19 cellular contexts compared by ENCODE assay signal in the genomic region with DNA sequence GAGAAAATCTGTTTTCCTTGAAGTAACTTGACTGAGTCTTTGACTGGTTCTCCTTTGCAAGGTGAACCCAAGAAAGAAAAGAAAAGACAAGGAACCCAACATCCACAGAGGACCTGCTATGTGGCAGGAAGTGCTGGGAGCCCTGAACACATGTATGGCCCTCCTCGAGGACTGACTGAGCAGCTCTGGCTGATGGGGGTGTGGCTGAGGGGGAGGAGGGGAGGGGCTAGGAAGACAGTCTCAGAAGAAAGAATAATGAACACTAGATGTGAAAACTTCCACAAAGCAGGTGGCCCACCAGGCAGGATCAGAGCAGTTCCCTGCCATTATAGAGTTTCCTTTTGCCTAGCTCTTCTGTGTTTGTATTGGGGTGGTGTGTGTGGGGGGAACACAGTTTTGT. TPM values are rescaled to one million over a fixed set of nuclear protein-coding genes. Genes with fewer than 3 reads are reported as not detected.
A peak's percentile ranks its signal among the peaks of the same experiment; 100 is the strongest.
DNase-seq lines count a peak whose midpoint lies in the region; ATAC-seq lines count a peak whose summit lies in the region.
"Had no signal": no experiment of that assay in that cellular context is flagged by ENCODE, and none has a peak within 500 bp of the region (broad histone marks: within the 10 kb centered on the region; RNA-seq: fewer than 3 reads in every experiment).

No MANE protein-coding gene starts in this region.

- CTCF ChIA-PET in T-cell (lab: Charles Lee), result interaction anchor here (0.5 to 5.1 kb wide), 8 partner anchors 18 to 771 kb away, joined by 3 to 133 read pairs (median 4); no protein-coding TSS in a partner anchor

- intact Hi-C loops in activated CD4-positive, alpha-beta T cell treated with anti-CD3 and anti-CD28 coated beads, Interleukin-2, amount 10 ng/mL, durations not matched to agents 24 days and 14 days (cut with micrococcal nuclease), result loop anchor here (5.0 kb wide), 2 partner anchors 157 to 762 kb away; no protein-coding TSS in a partner anchor

- DNase-seq in activated CD4-positive, alpha-beta T cell treated with anti-CD3 and anti-CD28 coated beads, Interleukin-2, amount 10 ng/mL, durations not matched to agents 24 days and 14 days, result peak; percentile 62
- DNase-seq in activated CD4-positive, alpha-beta T cell treated with anti-CD3 and anti-CD28 coated beads for 1 hour, result no peak
- DNase-seq in GF-D8 (lab: John Stamatoyannopoulos, UW) (peak; percentile 9), T-cell (peak in 8 of 34 experiments; percentile 6 to 18 (median 12)), NCI-H226 (no peak), iPS-NIHi7 (ENCODE audit: extremely low spot score) (no peak)
- DNase-seq: activated T-cell treated with anti-CD3 and anti-CD28 coated beads, Interleukin-2, amount 50 U/mL, for 1 hour; COR-L47; endodermal cell; NCI-H1930; NCI-H510A; SHP77; stimulated activated naive B cell treated with anti-CD40 and anti-IgM and Interleukin-4, amounts not matched to agents 10 μg/mL and 1 μg/mL and 100 μg/mL, for 72 hours; T-helper 17 cell; upper lobe of right lung had no signal

- H3K27ac Mint-ChIP-seq in activated CD4-positive, alpha-beta T cell treated with anti-CD3 and anti-CD28 coated beads, Interleukin-2, amount 10 ng/mL, durations not matched to agents 24 days and 14 days, result no peak overlapping the region
- peak overlapping the region in 1 of 2 donors; percentile 52 for H3K27ac Mint-ChIP-seq in T-cell
- H3K27ac Mint-ChIP-seq: endodermal cell; stimulated activated naive B cell treated with anti-CD40 and anti-IgM and Interleukin-4, amounts not matched to agents 10 μg/mL and 1 μg/mL and 100 μg/mL, for 72 hours had no signal

- H3K9me3 Mint-ChIP-seq in activated CD4-positive, alpha-beta T cell treated with anti-CD3 and anti-CD28 coated beads, Interleukin-2, amount 10 ng/mL, durations not matched to agents 24 days and 14 days, result no peaks in the 10 kb centered on the region
- no peaks in the 10 kb centered on the region for H3K9me3 Mint-ChIP-seq in T-cell

- ATAC-seq in T-cell (replicated peaks in 1 of 4) (peak in 3 of 4 experiments; percentile 32 to 55 (median 44)), HG03439 (IDR thresholded peaks at IDR 0.05; ENCODE audit: unreplicated experiment) (no peak)
- ATAC-seq: T-helper 17 cell, upper lobe of right lung had no signal

- peak overlapping the region; percentile 83 for H3K27ac ChIP-seq in layer of hippocampus (ENCODE audit: low read depth, low read length)
- H3K27ac ChIP-seq: cardiac muscle cell, hepatocyte, upper lobe of right lung had no signal

- no peaks in the 10 kb centered on the region for H3K27me3 Mint-ChIP-seq in activated CD4-positive, alpha-beta T cell treated with anti-CD3 and anti-CD28 coated beads, Interleukin-2, amount 10 ng/mL, durations not matched to agents 24 days and 14 days
- H3K27me3 Mint-ChIP-seq in T-cell, result no peaks in the 10 kb centered on the region
- H3K27me3 Mint-ChIP-seq: stimulated activated naive B cell treated with anti-CD40 and anti-IgM and Interleukin-4, amounts not matched to agents 10 μg/mL and 1 μg/mL and 100 μg/mL, for 72 hours; T-helper 17 cell had no signal

- POLR2A ChIA-PET in T-cell (lab: Charles Lee), result interaction anchor here in 1 of 2 donors (0.5 kb wide), 1 partner anchor 340 kb away, joined by 9 read pairs; no protein-coding TSS in a partner anchor

- H3K27me3 ChIP-seq in layer of hippocampus (ENCODE audit: control insufficient read depth, insufficient read depth, low read length), result no peaks in the 10 kb centered on the region
- H3K27me3 ChIP-seq: cardiac muscle cell, hepatocyte, upper lobe of right lung had no signal

- H3K36me3 Mint-ChIP-seq in activated CD4-positive, alpha-beta T cell treated with anti-CD3 and anti-CD28 coated beads, Interleukin-2, amount 10 ng/mL, durations not matched to agents 24 days and 14 days (ENCODE audit: low read depth), result no peaks in the 10 kb centered on the region
- H3K36me3 Mint-ChIP-seq in T-cell, result no peaks in the 10 kb centered on the region
- H3K36me3 Mint-ChIP-seq: stimulated activated naive B cell treated with anti-CD40 and anti-IgM and Interleukin-4, amounts not matched to agents 10 μg/mL and 1 μg/mL and 100 μg/mL, for 72 hours had no signal

- H3K4me3 Mint-ChIP-seq in activated CD4-positive, alpha-beta T cell treated with anti-CD3 and anti-CD28 coated beads, Interleukin-2, amount 10 ng/mL, durations not matched to agents 24 days and 14 days, result no peak overlapping the region
- no peak overlapping the region for H3K4me3 Mint-ChIP-seq in T-cell
- H3K4me3 Mint-ChIP-seq: endodermal cell; stimulated activated naive B cell treated with anti-CD40 and anti-IgM and Interleukin-4, amounts not matched to agents 10 μg/mL and 1 μg/mL and 100 μg/mL, for 72 hours had no signal

- peaks cover 10% of the 10 kb centered on the region for H3K4me1 Mint-ChIP-seq in activated CD4-positive, alpha-beta T cell treated with anti-CD3 and anti-CD28 coated beads, Interleukin-2, amount 10 ng/mL, durations not matched to agents 24 days and 14 days
- peaks cover 0 to 4% (median 0%) of the 10 kb centered on the region in 3 donors for H3K4me1 Mint-ChIP-seq in T-cell
- H3K4me1 Mint-ChIP-seq: T-helper 17 cell had no signal

RNA-seq across cellular contexts. Expression of gene NENF, which starts 26.1 kb away (rescaled TPM):
- 35.1 and 36.1 TPM in 2 replicates for total RNA-seq in activated CD4-positive, alpha-beta T cell treated with anti-CD3 and anti-CD28 coated beads, Interleukin-2, amount 10 ng/mL, durations not matched to agents 24 days and 14 days
- total RNA-seq in T-cell, result 10 to 100 TPM; 17.4 to 29.3 (median 25.9) TPM

RNA-seq across cellular contexts. Expression of gene PACC1, which starts 44.1 kb away (rescaled TPM):
- 16.0 and 19.4 TPM in 2 replicates for total RNA-seq in activated CD4-positive, alpha-beta T cell treated with anti-CD3 and anti-CD28 coated beads, Interleukin-2, amount 10 ng/mL, durations not matched to agents 24 days and 14 days
- 10 to 100 TPM in 3 of 5 donors, 1 to 10 TPM in 2; 5.5 to 16.4 (median 11.1) TPM for total RNA-seq in T-cell

Comparison
In these comparisons a context has a peak if more than half of its experiments do, and no peak if none do; other contexts are left out.
1. DNase-seq: peak in activated CD4-positive, alpha-beta T cell treated with anti-CD3 and anti-CD28 coated beads, Interleukin-2, amount 10 ng/mL, durations not matched to agents 24 days and 14 days (single experiment) and GF-D8 (single experiment); none in activated CD4-positive, alpha-beta T cell treated with anti-CD3 and anti-CD28 coated beads for 1 hour (single experiment), NCI-H226 (single experiment) and iPS-NIHi7 (single experiment).